In genomic region chr20:9918360-9918759, GRCh38 we compare ENCODE assay signal across 26 cellular contexts.
"Had no signal": no experiment of that assay in that cellular context is flagged by ENCODE, and none has a peak within 500 bp of the region (broad histone marks: within the 10 kb centered on the region; RNA-seq: fewer than 3 reads in every experiment).

No MANE protein-coding gene starts in this region.

- ATAC-seq: activated CD4-positive, alpha-beta T cell treated with anti-CD3 and anti-CD28 coated beads for 36 hours; activated T-cell treated with anti-CD3 and anti-CD28 coated beads, Interleukin-2, amount 50 U/mL, for 4 hours; heart left ventricle; left ventricle myocardium superior; natural killer cell had no signal

- FAIRE-seq: colon, islet of Langerhans, urothelium cell line had no signal

- H3K4me1 Mint-ChIP-seq: activated CD4-positive, alpha-beta T cell treated with anti-CD3 and anti-CD28 coated beads for 36 hours; central memory CD8-positive, alpha-beta T cell; natural killer cell had no signal

- H3K27ac Mint-ChIP-seq: activated B cell treated with CpG ODN at 0.5 μM for 24 hours; activated CD4-positive, alpha-beta T cell treated with anti-CD3 and anti-CD28 coated beads for 36 hours; activated naive CD8-positive, alpha-beta T cell treated with anti-CD3 and anti-CD28 coated beads, Interleukin-2, amount 10 ng/mL, durations not matched to agents 7 days and 5 days; activated T-helper 2 cell treated with anti-CD3 and anti-CD28 coated beads, Interferon-gamma antibody, Interleukin-2, Interleukin-4, amounts not matched to agents 10 μg/mL and 5 μg/mL and 100 μg/mL, durations not matched to agents 14 hours and 24 hours and 36 hours; natural killer cell had no signal

- H3K27me3 Mint-ChIP-seq: central memory CD8-positive, alpha-beta T cell had no signal

- H3K9me3 Mint-ChIP-seq: activated B cell treated with CpG ODN at 0.5 μM for 24 hours; activated naive CD8-positive, alpha-beta T cell treated with anti-CD3 and anti-CD28 coated beads, Interleukin-2, amount 10 ng/mL, durations not matched to agents 7 days and 5 days; activated T-cell treated with anti-CD3 and anti-CD28 coated beads, Interleukin-2, amount 50 U/mL, for 4 hours; activated T-helper 2 cell treated with anti-CD3 and anti-CD28 coated beads, Interferon-gamma antibody, Interleukin-2, Interleukin-4, amounts not matched to agents 10 μg/mL and 5 μg/mL and 100 μg/mL, durations not matched to agents 14 hours and 24 hours and 36 hours; central memory CD8-positive, alpha-beta T cell; natural killer cell; stimulated activated memory B cell treated with anti-CD40 and anti-IgM and Interleukin-4, amounts not matched to agents 10 μg/mL and 1 μg/mL and 100 μg/mL, for 72 hours had no signal

- H3K27ac ChIP-seq: breast epithelium, dorsolateral prefrontal cortex, esophagus muscularis mucosa, heart left ventricle, sigmoid colon, transverse colon had no signal

- H3K36me3 Mint-ChIP-seq: activated naive CD8-positive, alpha-beta T cell treated with anti-CD3 and anti-CD28 coated beads, Interleukin-2, amount 10 ng/mL, durations not matched to agents 7 days and 5 days; natural killer cell; stimulated activated memory B cell treated with anti-CD40 and anti-IgM and Interleukin-4, amounts not matched to agents 10 μg/mL and 1 μg/mL and 100 μg/mL, for 72 hours had no signal

- H3K4me1 ChIP-seq: breast epithelium, heart left ventricle, sigmoid colon had no signal

- H3K9me3 ChIP-seq: breast epithelium, esophagus muscularis mucosa, heart left ventricle, sigmoid colon, transverse colon had no signal

- H3K27me3 ChIP-seq: breast epithelium, dorsolateral prefrontal cortex, heart left ventricle, sigmoid colon had no signal

- H3K4me3 Mint-ChIP-seq: activated B cell treated with CpG ODN at 0.5 μM for 24 hours; activated CD4-positive, alpha-beta T cell treated with anti-CD3 and anti-CD28 coated beads for 36 hours; activated naive CD8-positive, alpha-beta T cell treated with anti-CD3 and anti-CD28 coated beads, Interleukin-2, amount 10 ng/mL, durations not matched to agents 7 days and 5 days; activated T-cell treated with anti-CD3 and anti-CD28 coated beads, Interleukin-2, amount 50 U/mL, for 4 hours; central memory CD8-positive, alpha-beta T cell; natural killer cell; stimulated activated memory B cell treated with anti-CD40 and anti-IgM and Interleukin-4, amounts not matched to agents 10 μg/mL and 1 μg/mL and 100 μg/mL, for 72 hours had no signal

- H3K36me3 ChIP-seq: breast epithelium, esophagus muscularis mucosa, heart left ventricle, sigmoid colon, transverse colon had no signal

- H3K4me3 ChIP-seq: breast epithelium, dorsolateral prefrontal cortex, esophagus muscularis mucosa, heart left ventricle, sigmoid colon, smooth muscle cell, transverse colon had no signal

- DNase-seq: activated B cell treated with CpG ODN at 0.5 μM for 24 hours; activated CD4-positive, alpha-beta T cell treated with anti-CD3 and anti-CD28 coated beads for 36 hours; activated CD4-positive, alpha-beta T cell treated with anti-CD3 and anti-CD28 coated beads, Interleukin-2, amount 50 U/mL, for 4 hours; activated CD8-positive, alpha-beta memory T cell treated with anti-CD3 and anti-CD28 coated beads, Interleukin-2, amount 50 U/mL, for 48 hours; activated naive CD4-positive, alpha-beta T cell; activated naive CD8-positive, alpha-beta T cell treated with anti-CD3 and anti-CD28 coated beads, Interleukin-2, amount 10 ng/mL, durations not matched to agents 7 days and 5 days; activated T-cell treated with anti-CD3 and anti-CD28 coated beads, Interleukin-2, amount 50 U/mL, for 4 hours; amniotic stem cell; dorsolateral prefrontal cortex; heart left ventricle; left ventricle myocardium superior; mammary epithelial cell; midbrain; natural killer cell; sigmoid colon; stimulated activated CD4-positive, alpha-beta T cell treated with anti-CD3 and anti-CD28 coated beads, Interleukin-15, amount 100 ng/mL, for 24 hours; transverse colon had no signal

- H3K4me2 ChIP-seq: smooth muscle cell had no signal
